Comparison of ENCODE assay signal across 27 cellular contexts in genomic region chr1:200194477-200194876, GRCh38.
"Had no signal": no experiment of that assay in that cellular context is flagged by ENCODE, and none has a peak within 500 bp of the region (broad histone marks: within the 10 kb centered on the region; RNA-seq: fewer than 3 reads in every experiment).

No MANE protein-coding gene starts in this region.

- H2AFZ ChIP-seq: neural progenitor cell, parathyroid adenoma had no signal

- DNase-seq: occipital lobe; ovary; posterior cingulate gyrus; psoas muscle; right cardiac atrium; right lobe of liver; sigmoid colon; small intestine; stimulated activated CD4-positive, alpha-beta T cell treated with anti-CD3 and anti-CD28 coated beads, Interleukin-15, amount 100 ng/mL, for 24 hours; stimulated activated CD4-positive, alpha-beta T cell treated with anti-CD3 and anti-CD28 coated beads, Interleukin-2, amount 100 ng/mL, for 24 hours; stimulated activated CD4-positive, alpha-beta T cell treated with anti-CD3 and anti-CD28 coated beads, Interleukin-2, amount 100 ng/mL, for 48 hours; stimulated activated CD4-positive, alpha-beta T cell treated with anti-CD3 and anti-CD28 coated beads, Interleukin-4, amount 100 ng/mL, for 24 hours; stimulated activated naive B cell treated with anti-CD40 and anti-IgM and Interleukin-4, amounts not matched to agents 10 μg/mL and 1 μg/mL and 100 μg/mL, for 72 hours; stimulated activated naive CD4-positive, alpha-beta T cell treated with Interleukin-2 at 50 U/mL for 16 hours; stomach; thyroid gland; trophoblast cell; upper lobe of left lung had no signal

- H3K27ac ChIP-seq: neural progenitor cell, ovary, parathyroid adenoma, psoas muscle, right lobe of liver, sigmoid colon, stomach, thoracic aorta, thyroid gland, tibial nerve, upper lobe of left lung, vagina had no signal

- ATAC-seq: psoas muscle; right cardiac atrium; right lobe of liver; stimulated activated effector memory CD8-positive, alpha-beta T cell treated with anti-CD3 and anti-CD28 coated beads, Interleukin-12 subunit alpha, Interleukin-12 subunit beta, amount 100 ng/mL, for 72 hours; stimulated activated naive B cell treated with anti-CD40 and anti-IgM and Interleukin-4, amounts not matched to agents 10 μg/mL and 1 μg/mL and 100 μg/mL, for 72 hours had no signal

- H3K4me3 ChIP-seq: neural progenitor cell, ovary, psoas muscle, right lobe of liver, sigmoid colon, stomach, thoracic aorta, thyroid gland, tibial nerve, upper lobe of left lung, vagina had no signal

- H3K36me3 Mint-ChIP-seq: neural progenitor cell; stimulated activated effector memory CD8-positive, alpha-beta T cell treated with anti-CD3 and anti-CD28 coated beads, Interleukin-12 subunit alpha, Interleukin-12 subunit beta, amount 100 ng/mL, for 72 hours had no signal

- H3K27me3 ChIP-seq: neural progenitor cell, ovary, right lobe of liver, sigmoid colon, stomach, thyroid gland, tibial nerve, upper lobe of left lung, vagina had no signal

- H3K4me1 Mint-ChIP-seq: nephron; stimulated activated effector memory CD8-positive, alpha-beta T cell treated with anti-CD3 and anti-CD28 coated beads, Interleukin-12 subunit alpha, Interleukin-12 subunit beta, amount 100 ng/mL, for 72 hours; stimulated activated naive B cell treated with anti-CD40 and anti-IgM and Interleukin-4, amounts not matched to agents 10 μg/mL and 1 μg/mL and 100 μg/mL, for 72 hours had no signal

- H3K27me3 Mint-ChIP-seq: progenitor cell of endocrine pancreas; stimulated activated naive CD8-positive, alpha-beta T cell treated with anti-CD3 and anti-CD28 coated beads, Interleukin-15, Interleukin-2, amounts not matched to agents 100 ng/mL and 50 ng/mL, for 24 hours had no signal

- H3K27ac Mint-ChIP-seq: nephron; neural progenitor cell; progenitor cell of endocrine pancreas; stimulated activated effector memory CD8-positive, alpha-beta T cell treated with anti-CD3 and anti-CD28 coated beads, Interleukin-12 subunit alpha, Interleukin-12 subunit beta, amount 100 ng/mL, for 72 hours; stimulated activated naive B cell treated with anti-CD40 and anti-IgM and Interleukin-4, amounts not matched to agents 10 μg/mL and 1 μg/mL and 100 μg/mL, for 72 hours; stimulated activated naive CD8-positive, alpha-beta T cell treated with anti-CD3 and anti-CD28 coated beads, Interleukin-15, Interleukin-2, amounts not matched to agents 100 ng/mL and 50 ng/mL, for 24 hours had no signal

- H3K79me2 ChIP-seq: parathyroid adenoma had no signal

- H3K4me3 Mint-ChIP-seq: nephron; neural progenitor cell; stimulated activated effector memory CD8-positive, alpha-beta T cell treated with anti-CD3 and anti-CD28 coated beads, Interleukin-12 subunit alpha, Interleukin-12 subunit beta, amount 100 ng/mL, for 72 hours; stimulated activated naive B cell treated with anti-CD40 and anti-IgM and Interleukin-4, amounts not matched to agents 10 μg/mL and 1 μg/mL and 100 μg/mL, for 72 hours; stimulated activated naive CD8-positive, alpha-beta T cell treated with anti-CD3 and anti-CD28 coated beads, Interleukin-15, Interleukin-2, amounts not matched to agents 100 ng/mL and 50 ng/mL, for 24 hours had no signal

- H3K36me3 ChIP-seq: neural progenitor cell, ovary, right lobe of liver, sigmoid colon, stomach, thoracic aorta, thyroid gland, tibial nerve, upper lobe of left lung, vagina had no signal

- H3K9me3 Mint-ChIP-seq: stimulated activated effector memory CD8-positive, alpha-beta T cell treated with anti-CD3 and anti-CD28 coated beads, Interleukin-12 subunit alpha, Interleukin-12 subunit beta, amount 100 ng/mL, for 72 hours; stimulated activated naive CD8-positive, alpha-beta T cell treated with anti-CD3 and anti-CD28 coated beads, Interleukin-15, Interleukin-2, amounts not matched to agents 100 ng/mL and 50 ng/mL, for 24 hours had no signal

- H3K4me2 ChIP-seq: neural progenitor cell had no signal

- H3K4me1 ChIP-seq: neural progenitor cell, parathyroid adenoma, psoas muscle, right lobe of liver, sigmoid colon, stomach, thyroid gland, tibial nerve, upper lobe of left lung, vagina had no signal
